Comparison of ENCODE assay signal across 8 cellular contexts in the genomic region with DNA sequence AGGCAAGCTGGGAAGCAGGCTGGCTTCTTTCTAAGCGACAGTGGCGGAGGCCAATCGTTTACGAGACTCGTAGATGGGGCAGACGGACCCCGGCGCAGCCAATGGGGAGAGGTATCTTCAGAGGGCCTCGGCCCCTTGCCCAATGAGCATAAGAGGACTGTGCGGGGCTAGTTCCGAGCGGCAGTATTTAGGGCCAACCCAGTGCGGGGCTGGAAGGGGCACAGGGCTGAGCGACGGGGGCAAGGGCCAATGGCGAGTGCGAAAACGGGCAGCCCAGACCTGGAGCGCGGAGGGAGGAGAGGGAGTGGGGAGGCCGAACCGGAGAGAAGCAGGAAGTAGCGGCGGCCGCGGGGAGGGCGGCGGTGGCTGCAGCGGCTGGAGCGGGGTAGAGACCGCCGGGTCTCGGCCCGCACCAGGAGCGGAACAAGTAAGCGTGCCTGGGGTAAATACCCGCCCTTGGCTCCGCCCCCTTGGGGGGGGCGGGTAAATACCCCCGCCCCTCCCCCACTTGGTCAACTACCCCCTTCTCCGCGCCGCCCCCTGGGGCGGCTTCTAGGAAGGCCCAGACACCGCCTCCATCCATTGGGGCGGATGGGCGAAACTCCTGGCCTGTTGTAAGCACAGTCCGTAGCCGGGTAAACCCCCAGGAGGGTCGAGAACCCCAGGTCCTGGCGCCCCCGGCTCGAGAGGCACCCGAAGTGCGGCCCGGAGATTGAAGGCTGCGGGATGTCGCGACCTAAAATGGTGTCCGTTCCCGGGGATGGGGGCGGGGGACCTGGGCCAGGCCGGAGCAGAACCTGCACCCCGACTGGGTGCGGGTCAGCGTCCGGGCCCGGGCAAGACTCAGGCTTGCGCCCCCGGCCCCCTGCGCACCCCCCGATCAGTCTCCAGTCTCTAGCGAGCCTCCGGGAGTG. TPM values are rescaled to one million over a fixed set of nuclear protein-coding genes. Genes with fewer than 3 reads are reported as not detected.
A peak's percentile ranks its signal among the peaks of the same experiment; 100 is the strongest.
DNase-seq lines count a peak whose midpoint lies in the region; ATAC-seq and TF ChIP-seq lines count a peak whose summit lies in the region.

A gene with protein sequence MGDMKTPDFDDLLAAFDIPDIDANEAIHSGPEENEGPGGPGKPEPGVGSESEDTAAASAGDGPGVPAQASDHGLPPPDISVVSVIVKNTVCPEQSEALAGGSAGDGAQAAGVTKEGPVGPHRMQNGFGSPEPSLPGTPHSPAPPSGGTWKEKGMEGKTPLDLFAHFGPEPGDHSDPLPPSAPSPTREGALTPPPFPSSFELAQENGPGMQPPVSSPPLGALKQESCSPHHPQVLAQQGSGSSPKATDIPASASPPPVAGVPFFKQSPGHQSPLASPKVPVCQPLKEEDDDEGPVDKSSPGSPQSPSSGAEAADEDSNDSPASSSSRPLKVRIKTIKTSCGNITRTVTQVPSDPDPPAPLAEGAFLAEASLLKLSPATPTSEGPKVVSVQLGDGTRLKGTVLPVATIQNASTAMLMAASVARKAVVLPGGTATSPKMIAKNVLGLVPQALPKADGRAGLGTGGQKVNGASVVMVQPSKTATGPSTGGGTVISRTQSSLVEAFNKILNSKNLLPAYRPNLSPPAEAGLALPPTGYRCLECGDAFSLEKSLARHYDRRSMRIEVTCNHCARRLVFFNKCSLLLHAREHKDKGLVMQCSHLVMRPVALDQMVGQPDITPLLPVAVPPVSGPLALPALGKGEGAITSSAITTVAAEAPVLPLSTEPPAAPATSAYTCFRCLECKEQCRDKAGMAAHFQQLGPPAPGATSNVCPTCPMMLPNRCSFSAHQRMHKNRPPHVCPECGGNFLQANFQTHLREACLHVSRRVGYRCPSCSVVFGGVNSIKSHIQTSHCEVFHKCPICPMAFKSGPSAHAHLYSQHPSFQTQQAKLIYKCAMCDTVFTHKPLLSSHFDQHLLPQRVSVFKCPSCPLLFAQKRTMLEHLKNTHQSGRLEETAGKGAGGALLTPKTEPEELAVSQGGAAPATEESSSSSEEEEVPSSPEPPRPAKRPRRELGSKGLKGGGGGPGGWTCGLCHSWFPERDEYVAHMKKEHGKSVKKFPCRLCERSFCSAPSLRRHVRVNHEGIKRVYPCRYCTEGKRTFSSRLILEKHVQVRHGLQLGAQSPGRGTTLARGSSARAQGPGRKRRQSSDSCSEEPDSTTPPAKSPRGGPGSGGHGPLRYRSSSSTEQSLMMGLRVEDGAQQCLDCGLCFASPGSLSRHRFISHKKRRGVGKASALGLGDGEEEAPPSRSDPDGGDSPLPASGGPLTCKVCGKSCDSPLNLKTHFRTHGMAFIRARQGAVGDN (plus strand): TSS at position 331 of the 914 bp plus-strand sequence. CDS start 3,993 bp downstream, outside the sequence.

- WGBS in ovary, 3 donors, result 0 to 1% (median 0%) methylated on average over 53 to 74 of the region's 74 CpGs
- 1% methylated on average over 18 to 44 of the region's 74 CpGs for WGBS in thyroid gland, 2 donors

- intact Hi-C loops in Right ventricle myocardium inferior (cut with DNase I) (loop anchor here (1.0 to 2.0 kb wide), 3 partner anchors 29 to 117 kb away; a partner anchor contains a TSS), ovary (cut with DNase I) (no loop called here), thyroid gland (cut with DNase I) (no loop called here)

- H3K36me3 ChIP-seq in ovary, result no peaks in the 10 kb centered on the region
- peaks cover 12 to 13% of the 10 kb centered on the region in 2 donors for H3K36me3 ChIP-seq in thyroid gland

- DNase-seq in NCI-H1417 treated with DMSO at 0.1 percent for 48 hours (lab: John Stamatoyannopoulos, UW) (peak; percentile 96), SW480 (ENCODE audit: low spot score) (peak; percentile 99), Right ventricle myocardium inferior (ENCODE audit: missing footprints) (peak; percentile 100), ovary (peak; percentile 100), thyroid gland (peak; percentile 100)
- DNase-seq in activated naive CD8-positive, alpha-beta T cell treated with anti-CD3 and anti-CD28 coated beads, Interleukin-2, amount 50 U/mL, for 24 hours, result peak; percentile 99

- no peak for TF ChIP-seq EP300 in ovary (IDR thresholded peaks at IDR 0.05)

- H3K4me3 ChIP-seq in ovary, result peak within 1 kb of the TSS; percentile 79
- H3K4me3 ChIP-seq in thyroid gland (replicated peaks in 1 of 3), result peak within 1 kb of the TSS; percentile 36 to 95 (median 70)

- H3K27ac ChIP-seq in ovary, result peak within 1 kb of the TSS; percentile 91 to 98
- H3K27ac ChIP-seq in thyroid gland, result peak within 1 kb of the TSS; percentile 93 to 99 (median 99)

- H3K27me3 Mint-ChIP-seq in activated naive CD8-positive, alpha-beta T cell treated with anti-CD3 and anti-CD28 coated beads, Interleukin-2, amount 50 U/mL, for 24 hours, result no peaks in the 10 kb centered on the region

- H3K4me1 ChIP-seq in ovary (ENCODE audit: insufficient read depth), result peaks cover 9% of the 10 kb centered on the region
- peaks cover 3 to 17% of the 10 kb centered on the region in 2 donors for H3K4me1 ChIP-seq in thyroid gland

- ATAC-seq in HG02763 (IDR thresholded peaks at IDR 0.05; ENCODE audit: unreplicated experiment) (peak; percentile 83), Right ventricle myocardium inferior (peak; percentile 95)
- ATAC-seq in activated naive CD8-positive, alpha-beta T cell treated with anti-CD3 and anti-CD28 coated beads, Interleukin-2, amount 50 U/mL, for 24 hours, result peak; percentile 96

- peak; percentile 41 for TF ChIP-seq POLR2A in ovary (IDR thresholded peaks at IDR 0.05)
- peak in 1 of 2 donors; percentile 72 for TF ChIP-seq POLR2A in thyroid gland (IDR thresholded peaks at IDR 0.05)

- peak within 1 kb of the TSS; percentile 97 for H3K4me3 Mint-ChIP-seq in activated naive CD8-positive, alpha-beta T cell treated with anti-CD3 and anti-CD28 coated beads, Interleukin-2, amount 50 U/mL, for 24 hours

- H3K27ac Mint-ChIP-seq in activated naive CD8-positive, alpha-beta T cell treated with anti-CD3 and anti-CD28 coated beads, Interleukin-2, amount 50 U/mL, for 24 hours, result peak within 1 kb of the TSS; percentile 99

- TF ChIP-seq CTCF in GM12874 (IDR thresholded peaks at IDR 0.05; ENCODE audit: insufficient read depth, low read depth, low read length) (0 out of 2 replicates have a peak, but pooled peaks have one; percentile 7), ovary (IDR thresholded peaks at IDR 0.05) (peak in 1 of 3 donors; percentile 16), thyroid gland (IDR thresholded peaks at IDR 0.05) (no peak)

- H3K36me3 Mint-ChIP-seq in activated naive CD8-positive, alpha-beta T cell treated with anti-CD3 and anti-CD28 coated beads, Interleukin-2, amount 50 U/mL, for 24 hours (ENCODE audit: low read depth), result peaks cover 7% of the 10 kb centered on the region

- peaks cover 50% of the 10 kb centered on the region for H3K4me1 Mint-ChIP-seq in activated naive CD8-positive, alpha-beta T cell treated with anti-CD3 and anti-CD28 coated beads, Interleukin-2, amount 50 U/mL, for 24 hours

- H3K27me3 ChIP-seq in ovary, result no peaks in the 10 kb centered on the region
- no peaks in the 10 kb centered on the region for H3K27me3 ChIP-seq in thyroid gland

- no peaks in the 10 kb centered on the region for H3K9me3 ChIP-seq in ovary
- no peaks in the 10 kb centered on the region for H3K9me3 ChIP-seq in thyroid gland

- no peaks in the 10 kb centered on the region for H3K9me3 Mint-ChIP-seq in activated naive CD8-positive, alpha-beta T cell treated with anti-CD3 and anti-CD28 coated beads, Interleukin-2, amount 50 U/mL, for 24 hours

RNA-seq across cellular contexts. Expression of the gene that starts here (rescaled TPM):
- total RNA-seq in Right ventricle myocardium inferior (10.8 TPM), ovary (10 to 100 TPM; 20.6 to 37.2 (median 27.6) TPM), thyroid gland (10 to 100 TPM; 24.2 to 38.0 (median 33.7) TPM)
- 10 to 100 TPM in 1 of 2 donors, 1 to 10 TPM in 1; 6.4 to 16.3 TPM for polyA plus RNA-seq in ovary

Comparison
In these comparisons a context has a peak if more than half of its experiments do, and no peak if none do; other contexts are left out.
1. Peak in every context shown above with its lines: DNase-seq, ATAC-seq, H3K4me3 ChIP-seq and H3K27ac ChIP-seq.